ENCODE assay signal across 22 cellular contexts in the genomic region with DNA sequence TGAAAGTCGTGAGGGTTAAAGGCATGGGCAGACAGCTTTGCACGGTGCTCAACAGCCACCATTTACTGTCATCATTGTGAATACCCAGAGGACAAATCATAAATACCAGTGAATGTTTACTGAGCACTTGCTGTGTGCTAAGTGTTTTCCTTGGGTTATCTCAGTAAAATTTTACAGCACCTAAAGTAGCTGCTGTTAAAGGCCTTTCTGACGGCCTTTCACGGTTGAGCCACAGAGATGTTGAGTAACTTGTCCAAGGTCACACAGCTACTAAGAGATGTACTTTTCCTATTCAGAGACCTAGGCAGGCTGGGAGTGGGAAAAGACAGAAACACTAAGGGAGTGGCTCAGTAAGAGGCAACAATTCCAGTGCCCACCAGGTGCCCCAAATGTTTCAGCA. TPM values are rescaled to one million over a fixed set of nuclear protein-coding genes. Genes with fewer than 3 reads are reported as not detected.
A peak's percentile ranks its signal among the peaks of the same experiment; 100 is the strongest.
DNase-seq lines count a peak whose midpoint lies in the region; ATAC-seq and TF ChIP-seq lines count a peak whose summit lies in the region.
"Had no signal": no experiment of that assay in that cellular context is flagged by ENCODE, and none has a peak within 500 bp of the region (broad histone marks: within the 10 kb centered on the region; RNA-seq: fewer than 3 reads in every experiment).

No MANE protein-coding gene starts in this region.

- intact Hi-C loops in CD8-positive, alpha-beta T cell (cut with DNase I, micrococcal nuclease) = no loop called here

- peaks cover 14% of the 10 kb centered on the region for H3K36me3 ChIP-seq in CD8-positive, alpha-beta T cell (ENCODE audit: insufficient read depth, low read length)
- H3K36me3 ChIP-seq in HUES64 (ENCODE audit: insufficient read depth, low read length) (peaks cover 4% of the 10 kb centered on the region), endodermal cell (ENCODE audit: control insufficient read depth, insufficient read depth, low read length) (peaks cover 9% of the 10 kb centered on the region)
- H3K36me3 ChIP-seq: ovary had no signal

- no peak for ATAC-seq in CD8-positive, alpha-beta T cell
- ATAC-seq in activated CD4-positive, CD25-positive, alpha-beta regulatory T cell treated with anti-CD3 and anti-CD28 coated beads, Interleukin-2, amount 50 U/mL, for 24 hours = no peak

- no peak overlapping the region for H3K27ac ChIP-seq in CD8-positive, alpha-beta T cell (ENCODE audit: low read depth, low read length)
- H3K27ac ChIP-seq in HUES64 (ENCODE audit: low read depth, low read length) (no peak overlapping the region), endodermal cell (ENCODE audit: low read depth, low read length) (no peak overlapping the region)
- H3K27ac ChIP-seq: ovary, Peyer's patch had no signal

- no peak overlapping the region for H3K9ac ChIP-seq in HUES64 (ENCODE audit: low read depth, low read length)
- no peak overlapping the region for H3K9ac ChIP-seq in endodermal cell (ENCODE audit: extremely low read depth, low read length, poor library complexity, severe bottlenecking)

- peak overlapping the region; percentile 2 for H3K4me3 Mint-ChIP-seq in CD8-positive, alpha-beta T cell
- H3K4me3 Mint-ChIP-seq in endodermal cell (peak overlapping the region; percentile 57), osteocyte (ENCODE audit: unreplicated experiment) (peak overlapping the region; percentile 27)

- no peak for TF ChIP-seq CTCF in CD8-positive, alpha-beta T cell (IDR thresholded peaks at IDR 0.05)
- no peak for TF ChIP-seq CTCF in endodermal cell (conservative IDR thresholded peaks at IDR 0.05)
- TF ChIP-seq CTCF in osteocyte (IDR thresholded peaks at IDR 0.05) = no peak

- H3K27ac Mint-ChIP-seq in CD8-positive, alpha-beta T cell = no peak overlapping the region
- H3K27ac Mint-ChIP-seq in endodermal cell = no peak overlapping the region
- no peak overlapping the region for H3K27ac Mint-ChIP-seq in osteocyte (ENCODE audit: unreplicated experiment)
- H3K27ac Mint-ChIP-seq: dendritic cell treated with granulocyte-macrophage colony-stimulating factor and Interleukin-4, amounts not matched to agents 40 ng/mL and 50 ng/mL, for 4 days; memory B cell had no signal

- peaks cover 7% of the 10 kb centered on the region for H3K27me3 ChIP-seq in CD8-positive, alpha-beta T cell (ENCODE audit: insufficient read depth, low read length)
- peaks cover 28% of the 10 kb centered on the region for H3K27me3 ChIP-seq in HUES64 (ENCODE audit: insufficient read depth, low read length)
- peaks cover 34% of the 10 kb centered on the region for H3K27me3 ChIP-seq in endodermal cell (ENCODE audit: control insufficient read depth, insufficient read depth, low read length, poor library complexity, severe bottlenecking)
- H3K27me3 ChIP-seq: ovary had no signal

- H3K4me1 Mint-ChIP-seq in CD8-positive, alpha-beta T cell (ENCODE audit: low read depth) = peaks cover 17% of the 10 kb centered on the region
- H3K4me1 Mint-ChIP-seq in endodermal cell (peaks cover 4% of the 10 kb centered on the region), osteocyte (ENCODE audit: unreplicated experiment) (peaks cover 14% of the 10 kb centered on the region)

- H3K9me3 Mint-ChIP-seq in CD8-positive, alpha-beta T cell = no peaks in the 10 kb centered on the region
- H3K9me3 Mint-ChIP-seq in endodermal cell (no peaks in the 10 kb centered on the region), osteocyte (ENCODE audit: unreplicated experiment) (no peaks in the 10 kb centered on the region)
- H3K9me3 Mint-ChIP-seq: dendritic cell treated with granulocyte-macrophage colony-stimulating factor and Interleukin-4, amounts not matched to agents 40 ng/mL and 50 ng/mL, for 4 days had no signal

- H3K36me3 Mint-ChIP-seq in CD8-positive, alpha-beta T cell = peaks cover 41% of the 10 kb centered on the region
- H3K36me3 Mint-ChIP-seq in endodermal cell (ENCODE audit: low read depth) = peaks cover 5% of the 10 kb centered on the region
- peaks cover 5% of the 10 kb centered on the region for H3K36me3 Mint-ChIP-seq in osteocyte (ENCODE audit: unreplicated experiment)

- CTCF ChIA-PET in CD8-positive, alpha-beta T cell (lab: Charles Lee) = interaction anchor here (0.9 to 1.0 kb wide), 2 partner anchors 13 to 23 kb away, joined by 4 read pairs; no protein-coding TSS in a partner anchor

- no peaks in the 10 kb centered on the region for H3K9me3 ChIP-seq in CD8-positive, alpha-beta T cell (ENCODE audit: low read length)
- H3K9me3 ChIP-seq in HUES64 (ENCODE audit: insufficient read depth, low read depth, low read length) (no peaks in the 10 kb centered on the region), endodermal cell (ENCODE audit: control insufficient read depth, low read length) (no peaks in the 10 kb centered on the region)
- H3K9me3 ChIP-seq: ovary, Peyer's patch had no signal

- peaks cover 19% of the 10 kb centered on the region for H3K27me3 Mint-ChIP-seq in CD8-positive, alpha-beta T cell (ENCODE audit: low read depth)
- peaks cover 33% of the 10 kb centered on the region for H3K27me3 Mint-ChIP-seq in endodermal cell (ENCODE audit: insufficient read depth)
- peaks cover 22% of the 10 kb centered on the region for H3K27me3 Mint-ChIP-seq in osteocyte (ENCODE audit: unreplicated experiment)

- H3K4me1 ChIP-seq in CD8-positive, alpha-beta T cell (ENCODE audit: insufficient read depth, low read length) = peaks cover 12% of the 10 kb centered on the region
- H3K4me1 ChIP-seq in HUES64 (ENCODE audit: insufficient read depth, low read length) (no peaks in the 10 kb centered on the region), endodermal cell (ENCODE audit: control insufficient read depth, insufficient read depth, low read length) (no peaks in the 10 kb centered on the region)

- POLR2A ChIA-PET in CD8-positive, alpha-beta T cell (lab: Charles Lee) = no interaction called here

- DNase-seq in CD8-positive, alpha-beta T cell = no peak
- DNase-seq in endodermal cell = no peak
- DNase-seq in osteocyte (ENCODE audit: extremely low spot score, unreplicated experiment) = no peak
- no peak for DNase-seq in activated effector memory CD4-positive, alpha-beta T cell treated with anti-CD3 and anti-CD28 coated beads, Interleukin-2, amount 50 U/mL, for 16 hours
- no peak for DNase-seq in D341Med (ENCODE audit: low spot score)
- DNase-seq: activated CD4-positive, alpha-beta T cell treated with anti-CD3 and anti-CD28 coated beads for 4 hours; activated naive CD4-positive, alpha-beta T cell treated with anti-CD3 and anti-CD28 coated beads, Interleukin-2, amount 50 U/mL, for 16 hours; activated T-cell treated with anti-CD3 and anti-CD28 coated beads, Interleukin-2, amount 50 U/mL, for 48 hours; aorta; DMS153; left colon; NCI-H187; NCI-H526 treated with DMSO at 0.1 percent for 48 hours; ovary; Peyer's patch; stimulated activated CD4-positive, alpha-beta T cell treated with anti-CD3 and anti-CD28 coated beads, Interleukin-4, amount 100 ng/mL, for 4 hours; stimulated activated naive CD8-positive, alpha-beta T cell treated with anti-CD3 and anti-CD28 coated beads, Interleukin-15, Interleukin-2, amounts not matched to agents 100 U/mL and 50 U/mL, for 24 hours had no signal

- 92% methylated on average over 4 of the region's 4 CpGs for WGBS in HUES64
- WGBS in endodermal cell (ENCODE audit: insufficient coverage in 1 of 2, insufficient read length in 1 of 2), 2 experiments = 93 to 94% methylated on average over 4 of the region's 4 CpGs

- no peak overlapping the region for H3K4me3 ChIP-seq in CD8-positive, alpha-beta T cell (ENCODE audit: low read depth, low read length)
- H3K4me3 ChIP-seq in HUES64 (ENCODE audit: low read length) (0 out of 2 replicates have a peak overlapping the region, but pooled peaks have one; percentile 62), endodermal cell (ENCODE audit: low read length) (no peak overlapping the region)
- H3K4me3 ChIP-seq: ovary had no signal

RNA-seq across cellular contexts. Expression of a gene that starts 0.4 kb away (rescaled TPM):
- total RNA-seq in CD8-positive, alpha-beta T cell = under 1 TPM in 1 of 2 experiments, not detected in 1; 0.60 TPM
- polyA plus RNA-seq in HUES64 (2013, experiment 1 of 2) = 2.0 TPM
- polyA plus RNA-seq in HUES64 (2013, experiment 2 of 2) = 2.3 TPM
- total RNA-seq in endodermal cell = under 1 TPM; 0.15 to 0.62 TPM
- 2.7 TPM for polyA plus RNA-seq in endodermal cell (2013, experiment 1 of 2)
- polyA plus RNA-seq in endodermal cell (2013, experiment 2 of 2) = 1.7 TPM
- total RNA-seq in osteocyte = 0.26 TPM in 1 of 2 replicates, not detected in the other
- total RNA-seq: aorta, left colon, ovary, Peyer's patch, sciatic nerve had no signal
- polyA plus RNA-seq: aorta had no signal

RNA-seq across cellular contexts. Expression of a gene that starts 28.3 kb away (rescaled TPM):
- total RNA-seq in CD8-positive, alpha-beta T cell = 10 to 100 TPM; 22.0 to 25.8 TPM
- 14.9 TPM for polyA plus RNA-seq in HUES64 (2013, experiment 1 of 2)
- 16.9 TPM for polyA plus RNA-seq in HUES64 (2013, experiment 2 of 2)
- total RNA-seq in endodermal cell = 10 to 100 TPM; 22.7 to 28.5 TPM
- polyA plus RNA-seq in endodermal cell (2013, experiment 1 of 2) = 18.2 TPM
- polyA plus RNA-seq in endodermal cell (2013, experiment 2 of 2) = 17.0 TPM
- total RNA-seq in osteocyte = 18.3 and 23.0 TPM in 2 replicates

RNA-seq across cellular contexts. Expression of a gene that starts 46.5 kb away (rescaled TPM):
- 1 to 10 TPM; 4.9 to 7.9 TPM for total RNA-seq in CD8-positive, alpha-beta T cell
- 25.6 TPM for polyA plus RNA-seq in HUES64 (2013, experiment 1 of 2)
- 21.8 TPM for polyA plus RNA-seq in HUES64 (2013, experiment 2 of 2)
- 10 to 100 TPM; 28.6 to 34.0 TPM for total RNA-seq in endodermal cell
- 26.9 TPM for polyA plus RNA-seq in endodermal cell (2013, experiment 1 of 2)
- 28.9 TPM for polyA plus RNA-seq in endodermal cell (2013, experiment 2 of 2)
- total RNA-seq in osteocyte = 34.8 and 37.9 TPM in 2 replicates

RNA-seq across cellular contexts. Expression of a gene that starts 53.9 kb away (rescaled TPM):
- total RNA-seq in CD8-positive, alpha-beta T cell = 100 to 1,000 TPM; 100 to 106 TPM
- 38.9 TPM for polyA plus RNA-seq in HUES64 (2013, experiment 1 of 2)
- polyA plus RNA-seq in HUES64 (2013, experiment 2 of 2) = 35.8 TPM
- total RNA-seq in endodermal cell (10 to 100 TPM; 41.8 to 47.9 TPM), osteocyte (40.1 and 42.7 TPM in 2 replicates)
- polyA plus RNA-seq in endodermal cell (2013, experiment 1 of 2) = 38.1 TPM
- 33.9 TPM for polyA plus RNA-seq in endodermal cell (2013, experiment 2 of 2)

Comparison
In these comparisons a context has a peak if more than half of its experiments do, and no peak if none do; other contexts are left out.
1. H3K4me3 Mint-ChIP-seq: peak in every context shown above with its lines; median percentile 57 in endodermal cell; 27 in osteocyte; 2 in CD8-positive, alpha-beta T cell.